ENCODE assay signal across 13 cellular contexts in genomic region chr19:41408256-41408655, GRCh38. TPM values are rescaled to one million over a fixed set of nuclear protein-coding genes. Genes with fewer than 3 reads are reported as not detected.
DNase-seq lines count a peak whose midpoint lies in the region; ATAC-seq and TF ChIP-seq lines count a peak whose summit lies in the region.
"Had no signal": no experiment of that assay in that cellular context is flagged by ENCODE, and none has a peak within 500 bp of the region (broad histone marks: within the 10 kb centered on the region; RNA-seq: fewer than 3 reads in every experiment).

No MANE protein-coding gene starts in this region.

- in situ Hi-C loops in KBM-7 (cut with MboI; ENCODE audit: low pct_unique_long_range_greater_than_20kb, low sequenced_read_pairs) (no loop called here), gastrocnemius medialis (cut with MboI; ENCODE audit: low sequenced_read_pairs in 4 of 4) (no loop called here)

- H3K27me3 ChIP-seq in WERI-Rb-1 (ENCODE audit: insufficient read depth, low read depth, severe bottlenecking) (no peaks in the 10 kb centered on the region), gastrocnemius medialis (no peaks in the 10 kb centered on the region), uterus (no peaks in the 10 kb centered on the region)
- H3K27me3 ChIP-seq: tibial nerve had no signal

- intact Hi-C loops in gastrocnemius medialis (cut with DNase I; ENCODE audit: low total_unique reads) (no loop called here), uterus (cut with DNase I; ENCODE audit: low total_unique reads) (no loop called here)

- TF ChIP-seq POLR2A in gastrocnemius medialis (IDR thresholded peaks at IDR 0.05) (no peak), uterus (IDR thresholded peaks at IDR 0.05) (no peak)

- DNase-seq in NCI-H82 (lab: John Stamatoyannopoulos, UW) (peak; percentile 21), NCI-H82 treated with DMSO at 0.1 percent for 48 hours (lab: John Stamatoyannopoulos, UW; ENCODE audit: unreplicated experiment) (no peak), KBM-7 (peak; percentile 46), WERI-Rb-1 (no peak), gastrocnemius medialis (no peak), epidermal melanocyte (ENCODE audit: insufficient read length, low spot score) (no peak), uterus (no peak)
- DNase-seq: PC-3; stimulated activated CD4-positive, alpha-beta T cell treated with anti-CD3 and anti-CD28 coated beads, Interleukin-12 subunit alpha, Interleukin-12 subunit beta, amount 100 ng/mL, for 4 hours had no signal

- H3K27ac ChIP-seq in WERI-Rb-1, result no peak overlapping the region
- peak overlapping the region in 3 of 4 donors; percentile 18 to 81 (median 31) for H3K27ac ChIP-seq in gastrocnemius medialis
- peak overlapping the region in 1 of 2 donors; percentile 37 for H3K27ac ChIP-seq in uterus

- no peaks in the 10 kb centered on the region for H3K9me3 ChIP-seq in WERI-Rb-1 (ENCODE audit: severe bottlenecking)
- no peaks in the 10 kb centered on the region for H3K9me3 ChIP-seq in gastrocnemius medialis
- H3K9me3 ChIP-seq in uterus, result no peaks in the 10 kb centered on the region
- H3K9me3 ChIP-seq: tibial nerve had no signal

- 0 out of 2 replicates have a peak, but pooled peaks have one; percentile 15 for TF ChIP-seq CTCF in WERI-Rb-1 (IDR thresholded peaks at IDR 0.05; ENCODE audit: low read depth, low read length)
- TF ChIP-seq CTCF in gastrocnemius medialis (IDR thresholded peaks at IDR 0.05 in 4 of 5, conservative IDR thresholded peaks at IDR 0.05 in 1 of 5), result no peak
- TF ChIP-seq CTCF in uterus (IDR thresholded peaks at IDR 0.05), result no peak

- no peak for ATAC-seq in gastrocnemius medialis
- no peak for ATAC-seq in HG02973 (IDR thresholded peaks at IDR 0.05; ENCODE audit: unreplicated experiment)
- ATAC-seq: activated naive CD4-positive, alpha-beta T cell treated with anti-CD3 and anti-CD28 coated beads, Interleukin-2, amount 50 U/mL, for 72 hours had no signal

- H3K4me1 ChIP-seq in gastrocnemius medialis (peaks cover 45 to 67% of the 10 kb centered on the region in 2 donors), uterus (no peaks in the 10 kb centered on the region)

- H3K36me3 ChIP-seq in WERI-Rb-1 (no peaks in the 10 kb centered on the region), gastrocnemius medialis (peaks cover 0 to 10% of the 10 kb centered on the region in 2 donors), uterus (no peaks in the 10 kb centered on the region)

- no peak overlapping the region for H3K4me3 ChIP-seq in WERI-Rb-1 (ENCODE audit: low read depth, low read length)
- H3K4me3 ChIP-seq in gastrocnemius medialis, result no peak overlapping the region
- no peak overlapping the region for H3K4me3 ChIP-seq in uterus
- H3K4me3 ChIP-seq: lung, tibial nerve had no signal

RNA-seq across cellular contexts. Expression of gene BCKDHA, which starts 10.6 kb away (rescaled TPM):
- 100 to 1,000 TPM in 1 of 4 donors, 10 to 100 TPM in 3; 80.8 to 115 (median 84.1) TPM for total RNA-seq in gastrocnemius medialis
- 10 to 100 TPM; 18.2 to 36.7 (median 21.6) TPM for total RNA-seq in uterus

RNA-seq across cellular contexts. Expression of gene EXOSC5, which starts 11.1 kb away (rescaled TPM):
- total RNA-seq in gastrocnemius medialis, result 10 to 100 TPM; 29.1 to 61.9 (median 40.9) TPM
- 10 to 100 TPM in 1 of 4 donors, 1 to 10 TPM in 3; 1.5 to 11.4 (median 4.5) TPM for total RNA-seq in uterus

RNA-seq across cellular contexts. Expression of gene B3GNT8, which starts 18.9 kb away (rescaled TPM):
- under 1 TPM in 3 of 4 donors, not detected in 1; 0.24 to 0.33 (median 0.33) TPM for total RNA-seq in gastrocnemius medialis
- total RNA-seq in uterus, result 10 to 100 TPM in 1 of 4 donors, 1 to 10 TPM in 1, under 1 TPM in 1, not detected in 1; 0.83 to 14.1 (median 3.4) TPM

RNA-seq across cellular contexts. Expression of gene DMAC2, which starts 31.5 kb away (rescaled TPM):
- total RNA-seq in gastrocnemius medialis (10 to 100 TPM; 41.0 to 61.0 (median 49.8) TPM), uterus (10 to 100 TPM; 25.8 to 89.4 (median 32.9) TPM)

RNA-seq across cellular contexts. Expression of gene TMEM91, which starts 31.9 kb away (rescaled TPM):
- total RNA-seq in gastrocnemius medialis, result 10 to 100 TPM in 1 of 4 donors, 1 to 10 TPM in 3; 1.6 to 13.6 (median 4.7) TPM
- 10 to 100 TPM in 2 of 4 donors, 1 to 10 TPM in 2; 7.1 to 28.1 (median 10.9) TPM for total RNA-seq in uterus

Comparison
In these comparisons a context has a peak if more than half of its experiments do, and no peak if none do; other contexts are left out.
1. DNase-seq: peak in NCI-H82 (single experiment) and KBM-7 (single experiment); none in NCI-H82 treated with DMSO at 0.1 percent for 48 hours (single experiment), WERI-Rb-1 (single experiment), gastrocnemius medialis (0 of 2), epidermal melanocyte (single experiment) and uterus (0 of 2).